17 cellular contexts compared by ENCODE assay signal in the genomic region with DNA sequence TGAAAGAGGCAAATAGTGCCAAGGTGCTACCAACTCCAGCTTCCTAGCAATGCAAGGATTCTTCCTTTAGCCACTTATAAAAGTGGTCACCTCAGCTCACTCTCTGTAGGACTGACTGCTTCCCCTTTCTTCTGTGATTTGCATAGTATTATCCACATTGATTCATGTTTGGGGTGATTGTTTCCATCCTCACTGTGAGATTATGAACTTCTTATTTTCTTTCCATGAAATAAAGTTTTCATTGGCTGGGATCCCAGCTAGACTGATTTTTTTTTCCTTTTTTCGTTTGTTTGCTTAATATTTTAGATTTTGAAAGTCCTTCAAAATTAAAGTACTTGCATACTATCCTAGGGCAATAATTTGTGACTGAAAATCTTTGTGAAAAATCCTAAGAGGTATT. TPM values are rescaled to one million over a fixed set of nuclear protein-coding genes. Genes with fewer than 3 reads are reported as not detected.
DNase-seq lines count a peak whose midpoint lies in the region; ATAC-seq and TF ChIP-seq lines count a peak whose summit lies in the region.
"Had no signal": no experiment of that assay in that cellular context is flagged by ENCODE, and none has a peak within 500 bp of the region (broad histone marks: within the 10 kb centered on the region; RNA-seq: fewer than 3 reads in every experiment).

No MANE protein-coding gene starts in this region.

- H3K9ac ChIP-seq in adipocyte (ENCODE audit: low read length) (no peak overlapping the region), skeletal muscle satellite cell (ENCODE audit: low read depth, low read length) (no peak overlapping the region)

- TF ChIP-seq CTCF in choroid plexus epithelial cell (conservative IDR thresholded peaks at IDR 0.05; ENCODE audit: low read depth, low read length), result no peak

- H3K9me3 ChIP-seq in adipocyte (ENCODE audit: control insufficient read depth, low read length), result no peaks in the 10 kb centered on the region
- no peaks in the 10 kb centered on the region for H3K9me3 ChIP-seq in skeletal muscle satellite cell (replicated peaks; ENCODE audit: low read length)
- H3K9me3 ChIP-seq: A549, Caco-2 had no signal

- H3K27me3 ChIP-seq in adipocyte (replicated peaks; ENCODE audit: control insufficient read depth, insufficient read depth, low read length) (no peaks in the 10 kb centered on the region), skeletal muscle satellite cell (ENCODE audit: control insufficient read depth, insufficient read depth, low read length) (no peaks in the 10 kb centered on the region)

- H3K4me3 ChIP-seq in adipocyte (ENCODE audit: low read length) (no peak overlapping the region), choroid plexus epithelial cell (ENCODE audit: low read depth, low read length) (no peak overlapping the region), skeletal muscle satellite cell (ENCODE audit: low read length) (no peak overlapping the region)
- H3K4me3 ChIP-seq: A549 had no signal

- DNase-seq in adipocyte (ENCODE audit: low read depth) (peak; percentile 55), choroid plexus epithelial cell (ENCODE audit: low read depth) (peak; percentile 50), iris pigment epithelial cell (ENCODE audit: low read depth) (peak; percentile 18), NCI-H510A (lab: John Stamatoyannopoulos, UW) (no peak), NCI-H1417 (lab: John Stamatoyannopoulos, UW) (no peak)
- DNase-seq: Caco-2; CD4-positive, alpha-beta T cell; H9; NCI-H1105; NCI-H1694 treated with DMSO at 0.1 percent for 48 hours; NCI-H510A treated with DMSO at 0.1 percent for 48 hours; NCI-H774; OCI-M1; Right ventricle myocardium superior had no signal

- H3K36me3 ChIP-seq in adipocyte (ENCODE audit: control insufficient read depth, insufficient read depth, low read length, severe bottlenecking) (no peaks in the 10 kb centered on the region), skeletal muscle satellite cell (ENCODE audit: insufficient read depth, low read length) (no peaks in the 10 kb centered on the region)

- no peak for ATAC-seq in GM18517 (IDR thresholded peaks at IDR 0.05; ENCODE audit: unreplicated experiment)
- ATAC-seq: A549 had no signal

- H3K4me1 ChIP-seq in adipocyte (ENCODE audit: control insufficient read depth, insufficient read depth, low read length) (peaks cover 25% of the 10 kb centered on the region), skeletal muscle satellite cell (ENCODE audit: control insufficient read depth, insufficient read depth, low read length) (peaks cover 16% of the 10 kb centered on the region)
- H3K4me1 ChIP-seq: Caco-2 had no signal

- H3K4me2 ChIP-seq in skeletal muscle satellite cell (ENCODE audit: low read length), result peak overlapping the region; percentile 33
- H3K4me2 ChIP-seq: A549 had no signal

RNA-seq across cellular contexts. Expression of a gene that starts 50.5 kb away (rescaled TPM):
- 7.0 and 7.1 TPM in 2 replicates for total RNA-seq in skeletal muscle satellite cell (2012; rRNA removed)
- total RNA-seq: Caco-2; CD4-positive, alpha-beta T cell had no signal

Comparison
In these comparisons a context has a peak if more than half of its experiments do, and no peak if none do; other contexts are left out.
1. DNase-seq: peak in adipocyte (single experiment), choroid plexus epithelial cell (single experiment) and iris pigment epithelial cell (single experiment); none in NCI-H510A (single experiment) and NCI-H1417 (0 of 3).